ENCODE assay signal across 8 cellular contexts in the genomic region with DNA sequence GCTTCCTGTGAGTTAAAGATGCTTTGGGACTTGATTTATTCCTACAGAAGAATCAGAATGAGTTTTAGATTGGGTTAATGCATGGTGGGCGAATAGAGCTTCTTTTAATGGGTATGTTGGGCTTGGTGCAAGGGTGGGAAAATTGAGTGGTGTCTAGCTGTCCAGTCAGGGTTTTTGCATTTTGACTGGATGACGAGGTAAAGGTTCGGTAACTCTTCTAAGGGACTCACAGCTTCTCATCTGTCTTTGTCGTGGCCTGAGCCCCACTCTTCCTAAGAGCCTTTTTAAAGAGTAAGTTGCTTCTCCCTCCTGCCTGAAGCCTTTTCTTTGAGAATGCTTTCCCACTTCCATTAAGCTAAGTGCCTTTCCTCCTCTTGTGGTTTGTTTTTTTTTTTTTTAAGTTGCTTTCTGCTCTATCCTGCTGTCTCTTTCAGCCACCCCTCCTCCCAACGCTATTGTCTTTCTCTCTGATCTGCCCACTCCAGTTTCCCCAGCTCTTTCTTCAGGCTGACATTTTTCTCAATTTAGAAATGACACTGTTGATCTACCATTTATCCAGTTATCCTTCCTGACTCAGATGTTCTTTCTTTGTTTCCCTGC. TPM values are rescaled to one million over a fixed set of nuclear protein-coding genes. Genes with fewer than 3 reads are reported as not detected.
DNase-seq lines count a peak whose midpoint lies in the region; ATAC-seq and TF ChIP-seq lines count a peak whose summit lies in the region.

No MANE protein-coding gene starts in this region.

- intact Hi-C loops in ascending aorta (cut with DNase I), result no loop called here
- intact Hi-C loops in lower lobe of right lung (cut with DNase I), result no loop called here

- H3K27ac Mint-ChIP-seq in activated naive CD4-positive, alpha-beta T cell treated with anti-CD3 and anti-CD28 coated beads, Interleukin-2, amount 50 U/mL, for 24 hours, result peak overlapping the region; percentile 84

- peaks cover 0 to 19% of the 10 kb centered on the region in 2 donors for H3K4me1 ChIP-seq in ascending aorta
- H3K4me1 ChIP-seq in lower lobe of right lung, result peaks cover 17% of the 10 kb centered on the region
- H3K4me1 ChIP-seq in upper lobe of left lung, result peaks cover 9 to 36% (median 20%) of the 10 kb centered on the region in 4 donors

- peak overlapping the region; percentile 93 for H3K4me3 Mint-ChIP-seq in activated naive CD4-positive, alpha-beta T cell treated with anti-CD3 and anti-CD28 coated beads, Interleukin-2, amount 50 U/mL, for 24 hours

- H3K9me3 ChIP-seq in ascending aorta, result no peaks in the 10 kb centered on the region
- no peaks in the 10 kb centered on the region for H3K9me3 ChIP-seq in lower lobe of right lung
- no peaks in the 10 kb centered on the region for H3K9me3 ChIP-seq in upper lobe of left lung

- no peak for TF ChIP-seq POLR2A in upper lobe of left lung (IDR thresholded peaks at IDR 0.05)

- no peaks in the 10 kb centered on the region for H3K36me3 ChIP-seq in ascending aorta
- H3K36me3 ChIP-seq in lower lobe of right lung, result peaks cover 20% of the 10 kb centered on the region
- peaks cover 0 to 7% (median 5%) of the 10 kb centered on the region in 4 donors for H3K36me3 ChIP-seq in upper lobe of left lung

- WGBS in upper lobe of left lung, 2 donors, result 15 to 21% methylated on average over 5 of the region's 5 CpGs

- no peaks in the 10 kb centered on the region for H3K27me3 Mint-ChIP-seq in activated naive CD4-positive, alpha-beta T cell treated with anti-CD3 and anti-CD28 coated beads, Interleukin-2, amount 50 U/mL, for 24 hours

- peaks cover 5% of the 10 kb centered on the region for H3K36me3 Mint-ChIP-seq in activated naive CD4-positive, alpha-beta T cell treated with anti-CD3 and anti-CD28 coated beads, Interleukin-2, amount 50 U/mL, for 24 hours

- no peak for DNase-seq in activated naive CD4-positive, alpha-beta T cell (lab: John Stamatoyannopoulos, UW)
- DNase-seq in ascending aorta (ENCODE audit: low spot score in 2 of 2) (no peak), lower lobe of right lung (no peak), upper lobe of left lung (no peak), A172 (ENCODE audit: low spot score) (no peak), islet precursor cell (no peak)

- H3K27ac ChIP-seq in ascending aorta (peak overlapping the region in 1 of 2 donors; percentile 74), lower lobe of right lung (peak overlapping the region; percentile 87), upper lobe of left lung (peak overlapping the region in 3 of 4 donors; percentile 87 to 97 (median 88))

- ATAC-seq in lower lobe of right lung (no peak), upper lobe of left lung (ENCODE audit: low FRiP score in 2 of 2) (no peak), GM19035 (IDR thresholded peaks at IDR 0.05; ENCODE audit: unreplicated experiment) (no peak)

- no peak for TF ChIP-seq CTCF in ascending aorta (IDR thresholded peaks at IDR 0.05)
- TF ChIP-seq CTCF in lower lobe of right lung (IDR thresholded peaks at IDR 0.05), result no peak
- TF ChIP-seq CTCF in upper lobe of left lung (IDR thresholded peaks at IDR 0.05), result no peak

- TF ChIP-seq EP300 in upper lobe of left lung (IDR thresholded peaks at IDR 0.05), result no peak

- peaks cover 38% of the 10 kb centered on the region for H3K4me1 Mint-ChIP-seq in activated naive CD4-positive, alpha-beta T cell treated with anti-CD3 and anti-CD28 coated beads, Interleukin-2, amount 50 U/mL, for 24 hours

- H3K9me3 Mint-ChIP-seq in activated naive CD4-positive, alpha-beta T cell treated with anti-CD3 and anti-CD28 coated beads, Interleukin-2, amount 50 U/mL, for 24 hours, result no peaks in the 10 kb centered on the region

- H3K4me3 ChIP-seq in ascending aorta, result peak overlapping the region; percentile 79 to 82
- H3K4me3 ChIP-seq in lower lobe of right lung, result peak overlapping the region; percentile 98
- peak overlapping the region; percentile 71 to 99 (median 84) for H3K4me3 ChIP-seq in upper lobe of left lung

- H3K27me3 ChIP-seq in ascending aorta (no peaks in the 10 kb centered on the region), lower lobe of right lung (ENCODE audit: low read depth) (no peaks in the 10 kb centered on the region), upper lobe of left lung (no peaks in the 10 kb centered on the region)

RNA-seq across cellular contexts. Expression of a gene that starts 1.1 kb away (rescaled TPM):
- total RNA-seq in ascending aorta, result 70.9 TPM
- total RNA-seq in lower lobe of right lung, result 45.8 TPM
- 10 to 100 TPM; 32.1 to 68.1 (median 54.7) TPM for total RNA-seq in upper lobe of left lung
- total RNA-seq in A172 (2014; rRNA removed; shearing (Covaris generic)), result 37.9 and 57.0 TPM in 2 replicates

RNA-seq across cellular contexts. Expression of a gene that starts 19.8 kb away (rescaled TPM):
- total RNA-seq in ascending aorta (not detected), lower lobe of right lung (0.18 TPM), upper lobe of left lung (under 1 TPM in 4 of 6 donors, not detected in 2; 0.15 to 0.51 (median 0.35) TPM)
- 2.0 and 3.5 TPM in 2 replicates for total RNA-seq in A172 (2014; rRNA removed; shearing (Covaris generic))

RNA-seq across cellular contexts. Expression of a gene that starts 20.1 kb away (rescaled TPM):
- total RNA-seq in ascending aorta, result 20.6 TPM
- total RNA-seq in lower lobe of right lung, result 17.0 TPM
- total RNA-seq in upper lobe of left lung, result 10 to 100 TPM in 5 of 6 donors, 1 to 10 TPM in 1; 7.7 to 45.2 (median 14.6) TPM
- total RNA-seq in A172 (2014; rRNA removed; shearing (Covaris generic)), result 1.7 and 5.3 TPM in 2 replicates

RNA-seq across cellular contexts. Expression of a gene that starts 47.6 kb away (rescaled TPM):
- 11.4 TPM for total RNA-seq in ascending aorta
- 13.0 TPM for total RNA-seq in lower lobe of right lung
- total RNA-seq in upper lobe of left lung, result 10 to 100 TPM in 4 of 6 donors, 1 to 10 TPM in 2; 5.5 to 40.8 (median 19.4) TPM
- 3.5 and 7.0 TPM in 2 replicates for total RNA-seq in A172 (2014; rRNA removed; shearing (Covaris generic))

RNA-seq across cellular contexts. Expression of a gene that starts 51.6 kb away (rescaled TPM):
- total RNA-seq in ascending aorta (99.3 TPM), lower lobe of right lung (22.6 TPM), upper lobe of left lung (10 to 100 TPM; 31.4 to 77.5 (median 45.8) TPM)
- total RNA-seq in A172 (2014; rRNA removed; shearing (Covaris generic)), result 21.5 and 36.9 TPM in 2 replicates
